In the genomic region with DNA sequence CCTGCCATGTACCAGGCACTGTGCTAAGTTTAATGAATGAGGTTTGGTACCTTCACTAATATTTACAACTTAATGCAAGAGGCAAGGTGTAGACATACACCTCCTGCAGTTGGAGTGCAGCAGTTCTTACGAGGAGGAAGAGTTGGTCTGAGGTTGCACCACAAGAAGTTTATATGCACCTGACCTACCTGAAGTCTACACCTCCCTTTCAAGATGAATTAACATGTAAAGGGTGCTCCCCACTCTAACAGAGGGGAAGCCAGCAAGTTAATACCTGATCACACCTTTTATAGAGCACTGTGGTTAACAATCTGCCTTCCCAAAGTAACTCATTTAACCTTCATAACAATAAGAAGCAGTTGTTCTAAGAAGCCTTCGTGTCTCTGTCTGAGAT, we compare ENCODE assay signal across 1 cellular context.
TF ChIP-seq lines count a peak whose summit lies in the region.

No MANE protein-coding gene starts in this region.

TF ChIP-seq in GM23338, 12 proteins besides CTCF, POLR2A, EP300 and RAD21 (continued from another document):
- TF ChIP-seq, protein P1, sequence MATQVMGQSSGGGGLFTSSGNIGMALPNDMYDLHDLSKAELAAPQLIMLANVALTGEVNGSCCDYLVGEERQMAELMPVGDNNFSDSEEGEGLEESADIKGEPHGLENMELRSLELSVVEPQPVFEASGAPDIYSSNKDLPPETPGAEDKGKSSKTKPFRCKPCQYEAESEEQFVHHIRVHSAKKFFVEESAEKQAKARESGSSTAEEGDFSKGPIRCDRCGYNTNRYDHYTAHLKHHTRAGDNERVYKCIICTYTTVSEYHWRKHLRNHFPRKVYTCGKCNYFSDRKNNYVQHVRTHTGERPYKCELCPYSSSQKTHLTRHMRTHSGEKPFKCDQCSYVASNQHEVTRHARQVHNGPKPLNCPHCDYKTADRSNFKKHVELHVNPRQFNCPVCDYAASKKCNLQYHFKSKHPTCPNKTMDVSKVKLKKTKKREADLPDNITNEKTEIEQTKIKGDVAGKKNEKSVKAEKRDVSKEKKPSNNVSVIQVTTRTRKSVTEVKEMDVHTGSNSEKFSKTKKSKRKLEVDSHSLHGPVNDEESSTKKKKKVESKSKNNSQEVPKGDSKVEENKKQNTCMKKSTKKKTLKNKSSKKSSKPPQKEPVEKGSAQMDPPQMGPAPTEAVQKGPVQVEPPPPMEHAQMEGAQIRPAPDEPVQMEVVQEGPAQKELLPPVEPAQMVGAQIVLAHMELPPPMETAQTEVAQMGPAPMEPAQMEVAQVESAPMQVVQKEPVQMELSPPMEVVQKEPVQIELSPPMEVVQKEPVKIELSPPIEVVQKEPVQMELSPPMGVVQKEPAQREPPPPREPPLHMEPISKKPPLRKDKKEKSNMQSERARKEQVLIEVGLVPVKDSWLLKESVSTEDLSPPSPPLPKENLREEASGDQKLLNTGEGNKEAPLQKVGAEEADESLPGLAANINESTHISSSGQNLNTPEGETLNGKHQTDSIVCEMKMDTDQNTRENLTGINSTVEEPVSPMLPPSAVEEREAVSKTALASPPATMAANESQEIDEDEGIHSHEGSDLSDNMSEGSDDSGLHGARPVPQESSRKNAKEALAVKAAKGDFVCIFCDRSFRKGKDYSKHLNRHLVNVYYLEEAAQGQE (IDR thresholded peaks at IDR 0.05; ENCODE audit: unreplicated experiment): no peak
- no peak for TF ChIP-seq STAT1 (IDR thresholded peaks at IDR 0.05; ENCODE audit: unreplicated experiment)
- TF ChIP-seq, protein P2, sequence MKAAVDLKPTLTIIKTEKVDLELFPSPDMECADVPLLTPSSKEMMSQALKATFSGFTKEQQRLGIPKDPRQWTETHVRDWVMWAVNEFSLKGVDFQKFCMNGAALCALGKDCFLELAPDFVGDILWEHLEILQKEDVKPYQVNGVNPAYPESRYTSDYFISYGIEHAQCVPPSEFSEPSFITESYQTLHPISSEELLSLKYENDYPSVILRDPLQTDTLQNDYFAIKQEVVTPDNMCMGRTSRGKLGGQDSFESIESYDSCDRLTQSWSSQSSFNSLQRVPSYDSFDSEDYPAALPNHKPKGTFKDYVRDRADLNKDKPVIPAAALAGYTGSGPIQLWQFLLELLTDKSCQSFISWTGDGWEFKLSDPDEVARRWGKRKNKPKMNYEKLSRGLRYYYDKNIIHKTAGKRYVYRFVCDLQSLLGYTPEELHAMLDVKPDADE (IDR thresholded peaks at IDR 0.05): no peak
- TF ChIP-seq NANOG (IDR thresholded peaks at IDR 0.05; ENCODE audit: borderline replicate concordance): no peak
- TF ChIP-seq POLR2AphosphoS5 (IDR thresholded peaks at IDR 0.05; ENCODE audit: low read depth): no peak
